In genomic region chr9:95225016-95225745, GRCh38 we compare ENCODE assay signal across 1 cellular context.
TF ChIP-seq lines count a peak whose summit lies in the region.

No MANE protein-coding gene starts in this region.

TF ChIP-seq in HepG2, 621 proteins besides CTCF, POLR2A, EP300 and RAD21 (continued from another document):
- TF ChIP-seq MAFG (CRISPR knock-in tag; IDR thresholded peaks at IDR 0.05), result no peak
- TF ChIP-seq ZSCAN20 (CRISPR knock-in tag; IDR thresholded peaks at IDR 0.05; ENCODE audit: borderline replicate concordance), result no peak
- no peak for TF ChIP-seq RNF2 (conservative IDR thresholded peaks at IDR 0.05; ENCODE audit: low read depth)
- TF ChIP-seq RFX3 (CRISPR knock-in tag; IDR thresholded peaks at IDR 0.05), result no peak
- peak; percentile 57; the same call in 1 of the 2 replicates for TF ChIP-seq HNF1A (IDR thresholded peaks at IDR 0.05; ENCODE audit: low read depth)
- no peak for TF ChIP-seq HNF1A (CRISPR knock-in tag; IDR thresholded peaks at IDR 0.05; ENCODE audit: borderline replicate concordance)
- TF ChIP-seq FOXP1 (IDR thresholded peaks at IDR 0.05), result no peak
- peak; percentile 61; the same call in 1 of the 2 replicates for TF ChIP-seq FOXP1 (CRISPR knock-in tag; IDR thresholded peaks at IDR 0.05)
- no peak for TF ChIP-seq PBX2 (CRISPR knock-in tag; IDR thresholded peaks at IDR 0.05)
- TF ChIP-seq MYPOP (CRISPR knock-in tag; IDR thresholded peaks at IDR 0.05), result no peak
- no peak for TF ChIP-seq ELF4 (CRISPR knock-in tag; IDR thresholded peaks at IDR 0.05; ENCODE audit: borderline replicate concordance)
- peak; percentile 58 for TF ChIP-seq FOXP4 (CRISPR knock-in tag; IDR thresholded peaks at IDR 0.05)
- TF ChIP-seq FOXA3 (CRISPR knock-in tag; IDR thresholded peaks at IDR 0.05), result no peak
- no peak for TF ChIP-seq KMT2B (CRISPR knock-in tag; IDR thresholded peaks at IDR 0.05)
- TF ChIP-seq, protein P1, sequence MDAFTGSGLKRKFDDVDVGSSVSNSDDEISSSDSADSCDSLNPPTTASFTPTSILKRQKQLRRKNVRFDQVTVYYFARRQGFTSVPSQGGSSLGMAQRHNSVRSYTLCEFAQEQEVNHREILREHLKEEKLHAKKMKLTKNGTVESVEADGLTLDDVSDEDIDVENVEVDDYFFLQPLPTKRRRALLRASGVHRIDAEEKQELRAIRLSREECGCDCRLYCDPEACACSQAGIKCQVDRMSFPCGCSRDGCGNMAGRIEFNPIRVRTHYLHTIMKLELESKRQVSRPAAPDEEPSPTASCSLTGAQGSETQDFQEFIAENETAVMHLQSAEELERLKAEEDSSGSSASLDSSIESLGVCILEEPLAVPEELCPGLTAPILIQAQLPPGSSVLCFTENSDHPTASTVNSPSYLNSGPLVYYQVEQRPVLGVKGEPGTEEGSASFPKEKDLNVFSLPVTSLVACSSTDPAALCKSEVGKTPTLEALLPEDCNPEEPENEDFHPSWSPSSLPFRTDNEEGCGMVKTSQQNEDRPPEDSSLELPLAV (CRISPR knock-in tag; conservative IDR thresholded peaks at IDR 0.05; ENCODE audit: low read depth), result no peak
TF ChIP-seq in HepG2: peak in this region for 7.
